32 cellular contexts compared by ENCODE assay signal in the genomic region with DNA sequence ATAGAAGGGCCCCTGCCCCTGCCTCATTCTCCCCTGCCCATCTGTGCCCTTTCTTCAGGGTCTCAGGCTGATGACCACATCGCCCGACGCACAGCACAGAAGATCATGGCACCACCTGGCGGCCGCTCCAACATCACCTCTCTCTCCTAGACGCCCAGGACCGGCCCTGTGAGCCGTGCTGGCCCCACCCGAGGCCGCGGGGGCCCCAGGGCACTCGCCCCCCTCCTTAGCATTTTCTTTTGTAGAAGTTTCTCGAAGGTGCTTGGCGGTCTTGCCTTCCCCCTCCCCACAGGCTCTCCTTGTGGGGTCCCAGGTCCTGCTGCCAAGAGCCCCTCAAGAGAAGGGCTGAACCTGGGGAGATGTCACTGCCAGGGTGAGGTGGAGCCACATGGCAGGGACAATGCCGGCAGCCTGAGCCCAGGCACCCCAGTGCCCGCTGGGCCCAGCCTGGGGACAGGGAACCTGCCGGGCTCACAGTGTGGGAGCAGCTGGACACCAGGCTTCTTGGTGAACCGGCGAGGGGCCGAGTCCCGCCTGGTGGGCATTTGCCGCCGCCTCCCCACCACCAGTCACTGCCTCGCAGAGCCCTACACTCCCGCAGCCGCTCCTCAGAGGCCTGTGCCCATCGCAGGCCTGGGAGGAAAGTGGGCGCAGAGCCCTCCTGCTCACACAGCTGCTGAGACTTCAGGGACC. TPM values are rescaled to one million over a fixed set of nuclear protein-coding genes. Genes with fewer than 3 reads are reported as not detected.
DNase-seq lines count a peak whose midpoint lies in the region; ATAC-seq, FAIRE-seq and TF ChIP-seq lines count a peak whose summit lies in the region.
"Had no signal": no experiment of that assay in that cellular context is flagged by ENCODE, and none has a peak within 500 bp of the region (broad histone marks: within the 10 kb centered on the region; RNA-seq: fewer than 3 reads in every experiment).

No MANE protein-coding gene starts in this region.

- H3K27ac Mint-ChIP-seq in H9 = no peak overlapping the region; a peak in 1 of 7 replicates
- H3K27ac Mint-ChIP-seq in stimulated activated naive CD8-positive, alpha-beta T cell treated with anti-CD3 and anti-CD28 coated beads, Interleukin-15, amount 100 ng/mL, for 72 hours = no peak overlapping the region
- H3K27ac Mint-ChIP-seq: activated CD8-positive, alpha-beta memory T cell treated with anti-CD3 and anti-CD28 coated beads, Interleukin-2, amount 10 ng/mL, durations not matched to agents 7 days and 5 days; activated naive CD8-positive, alpha-beta T cell treated with anti-CD3 and anti-CD28 coated beads, Interleukin-2, amount 10 ng/mL, durations not matched to agents 7 days and 5 days; mesothelial cell of epicardium; T-helper 1 cell treated with Interleukin-12 subunit alpha and Interleukin-12 subunit beta and Interleukin-4 antibody, amounts not matched to agents 30 μg/mL and 1 μg/mL, for 36 hours had no signal

- DNase-seq in BE2C (peak; percentile 3), H9 (no peak), WERI-Rb-1 (peak; percentile 71), kidney (peak; percentile 58), foreskin melanocyte (no peak)
- DNase-seq in stimulated activated naive CD8-positive, alpha-beta T cell treated with anti-CD3 and anti-CD28 coated beads, Interleukin-15, amount 100 ng/mL, for 72 hours = no peak
- DNase-seq: ACHN; activated CD4-positive, alpha-beta T cell treated with anti-CD3 and anti-CD28 coated beads, Interleukin-2, amount 50 U/mL, for 4 hours; activated CD8-positive, alpha-beta memory T cell treated with anti-CD3 and anti-CD28 coated beads, Interleukin-2, amount 10 ng/mL, durations not matched to agents 7 days and 5 days; activated gamma-delta T cell; activated naive CD8-positive, alpha-beta T cell treated with anti-CD3 and anti-CD28 coated beads, Interleukin-2, amount 10 ng/mL, durations not matched to agents 7 days and 5 days; activated T-cell treated with anti-CD3 and anti-CD28 coated beads, Interleukin-2, amount 50 U/mL, for 4 hours; DMS153; IMR-90; NCI-H1092 treated with DMSO at 0.1 percent for 48 hours; NCI-H187 treated with DMSO at 0.1 percent for 48 hours; NCI-H526; sigmoid colon; stimulated activated CD4-positive, alpha-beta T cell treated with anti-CD3 and anti-CD28 coated beads, Interleukin-4, amount 100 ng/mL, for 1 hour; transverse colon had no signal

- H3K4me3 ChIP-seq in BE2C (ENCODE audit: low read depth, low read length) = no peak overlapping the region
- no peak overlapping the region for H3K4me3 ChIP-seq in WERI-Rb-1 (ENCODE audit: low read depth, low read length)
- no peak overlapping the region for H3K4me3 ChIP-seq in kidney (ENCODE audit: low read length in 2 of 2)
- H3K4me3 ChIP-seq: GM12878, sigmoid colon, SK-N-MC, transverse colon had no signal

- no peak overlapping the region for H3K4me3 Mint-ChIP-seq in H9
- no peak overlapping the region for H3K4me3 Mint-ChIP-seq in stimulated activated naive CD8-positive, alpha-beta T cell treated with anti-CD3 and anti-CD28 coated beads, Interleukin-15, amount 100 ng/mL, for 72 hours
- H3K4me3 Mint-ChIP-seq: activated CD8-positive, alpha-beta memory T cell treated with anti-CD3 and anti-CD28 coated beads, Interleukin-2, amount 10 ng/mL, durations not matched to agents 7 days and 5 days; activated naive CD8-positive, alpha-beta T cell treated with anti-CD3 and anti-CD28 coated beads, Interleukin-2, amount 10 ng/mL, durations not matched to agents 7 days and 5 days; activated T-cell treated with anti-CD3 and anti-CD28 coated beads, Interleukin-2, amount 50 U/mL, for 4 hours; mesothelial cell of epicardium; T-helper 1 cell treated with Interleukin-12 subunit alpha and Interleukin-12 subunit beta and Interleukin-4 antibody, amounts not matched to agents 30 μg/mL and 1 μg/mL, for 36 hours had no signal

- H3K9me3 Mint-ChIP-seq in H9 = no peaks in the 10 kb centered on the region
- no peaks in the 10 kb centered on the region for H3K9me3 Mint-ChIP-seq in stimulated activated naive CD8-positive, alpha-beta T cell treated with anti-CD3 and anti-CD28 coated beads, Interleukin-15, amount 100 ng/mL, for 72 hours
- H3K9me3 Mint-ChIP-seq: activated naive CD8-positive, alpha-beta T cell treated with anti-CD3 and anti-CD28 coated beads, Interleukin-2, amount 10 ng/mL, durations not matched to agents 7 days and 5 days; activated T-cell treated with anti-CD3 and anti-CD28 coated beads, Interleukin-2, amount 50 U/mL, for 4 hours; mesothelial cell of epicardium; T-helper 1 cell treated with Interleukin-12 subunit alpha and Interleukin-12 subunit beta and Interleukin-4 antibody, amounts not matched to agents 30 μg/mL and 1 μg/mL, for 36 hours had no signal

- no peaks in the 10 kb centered on the region for H3K79me1 ChIP-seq in H9 (ENCODE audit: insufficient read depth, low read depth, low read length, poor library complexity, severe bottlenecking)

- ATAC-seq in HG03159 (IDR thresholded peaks at IDR 0.05; ENCODE audit: unreplicated experiment) = no peak
- no peak for ATAC-seq in GM19351 (IDR thresholded peaks at IDR 0.05; ENCODE audit: unreplicated experiment)
- ATAC-seq in stimulated activated naive CD8-positive, alpha-beta T cell treated with anti-CD3 and anti-CD28 coated beads, Interleukin-15, amount 100 ng/mL, for 72 hours = no peak
- ATAC-seq: activated CD4-positive, CD25-positive, alpha-beta regulatory T cell treated with anti-CD3 and anti-CD28 coated beads, Interleukin-2, amount 50 U/mL, for 24 hours; activated CD8-positive, alpha-beta memory T cell treated with anti-CD3 and anti-CD28 coated beads, Interleukin-2, amount 10 ng/mL, durations not matched to agents 7 days and 5 days; activated T-cell treated with anti-CD3 and anti-CD28 coated beads, Interleukin-2, amount 50 U/mL, for 4 hours; GM12878; HCT116 had no signal

- peaks cover 0 to 5% (median 0%) of the 10 kb centered on the region in 3 experiments; a peak in 2 of 7 replicates for H3K36me3 Mint-ChIP-seq in H9 (ENCODE audit: insufficient read depth in 1 of 3, low read depth in 3 of 3)
- H3K36me3 Mint-ChIP-seq: activated CD8-positive, alpha-beta memory T cell treated with anti-CD3 and anti-CD28 coated beads, Interleukin-2, amount 10 ng/mL, durations not matched to agents 7 days and 5 days; activated naive CD8-positive, alpha-beta T cell treated with anti-CD3 and anti-CD28 coated beads, Interleukin-2, amount 10 ng/mL, durations not matched to agents 7 days and 5 days; mesothelial cell of epicardium had no signal

- no peak overlapping the region for H3K18ac ChIP-seq in H9 (ENCODE audit: insufficient read length, low read depth, low read length)

- H3K9me3 ChIP-seq in BE2C (no peaks in the 10 kb centered on the region), H9 (ENCODE audit: control insufficient read depth, low read depth, low read length) (no peaks in the 10 kb centered on the region), WERI-Rb-1 (ENCODE audit: severe bottlenecking) (no peaks in the 10 kb centered on the region), kidney (ENCODE audit: control insufficient read depth in 1 of 2, low read length in 2 of 2) (no peaks in the 10 kb centered on the region)
- H3K9me3 ChIP-seq: neutrophil, sigmoid colon, transverse colon had no signal

- H2AFZ ChIP-seq in H9 (ENCODE audit: low read length) = no peak overlapping the region

- H2BK12ac ChIP-seq in H9 (ENCODE audit: insufficient read length, low read depth, low read length) = no peak overlapping the region

- no peaks in the 10 kb centered on the region for H3K23me2 ChIP-seq in H9 (ENCODE audit: insufficient read length, low read depth, low read length, poor library complexity, severe bottlenecking)

- H3K27ac ChIP-seq in H9 (ENCODE audit: insufficient read length, low read depth, low read length) (no peak overlapping the region), WERI-Rb-1 (0 out of 2 replicates have a peak overlapping the region, but pooled peaks have one; percentile 33), kidney (ENCODE audit: low read depth in 2 of 2, low read length in 2 of 2) (no peak overlapping the region)
- H3K27ac ChIP-seq: neutrophil, RWPE1, sigmoid colon, SK-N-MC, transverse colon had no signal

- WGBS in H9 (ENCODE audit: extremely low coverage, insufficient read length, low lambda C conversion rate) = no CpG with 5 or more reads among the region's 28 CpGs

- H2BK15ac ChIP-seq in H9 (ENCODE audit: low read depth, low read length) = no peak overlapping the region

- TF ChIP-seq CTCF in BE2C (IDR thresholded peaks at IDR 0.05; ENCODE audit: low read depth, low read length) (no peak), H9 (conservative IDR thresholded peaks at IDR 0.05) (peak; percentile 42), WERI-Rb-1 (IDR thresholded peaks at IDR 0.05; ENCODE audit: low read depth, low read length) (peak; percentile 69), kidney (IDR thresholded peaks at IDR 0.05; ENCODE audit: borderline replicate concordance, extremely low read depth, insufficient read depth) (no peak)

- no peak overlapping the region for H3K56ac ChIP-seq in H9 (ENCODE audit: insufficient read length, low read depth, low read length)

- H3T11ph ChIP-seq in H9 (ENCODE audit: low read length) = no peak overlapping the region

- H4K5ac ChIP-seq in H9 (ENCODE audit: insufficient read length, low read depth, low read length) = no peak overlapping the region

- H3K4me1 ChIP-seq in BE2C (no peaks in the 10 kb centered on the region), H9 (ENCODE audit: insufficient read depth, low read length) (no peaks in the 10 kb centered on the region), kidney (ENCODE audit: control insufficient read depth in 1 of 2, insufficient read depth in 1 of 2, low read depth in 1 of 2, low read length in 2 of 2) (no peaks in the 10 kb centered on the region)
- H3K4me1 ChIP-seq: sigmoid colon, transverse colon had no signal

- intact Hi-C loops in kidney (cut with DNase I) = no loop called here

- H3K27me3 Mint-ChIP-seq in H9 (ENCODE audit: low read depth) = no peaks in the 10 kb centered on the region
- H3K27me3 Mint-ChIP-seq in stimulated activated naive CD8-positive, alpha-beta T cell treated with anti-CD3 and anti-CD28 coated beads, Interleukin-15, amount 100 ng/mL, for 72 hours = no peaks in the 10 kb centered on the region
- H3K27me3 Mint-ChIP-seq: activated CD8-positive, alpha-beta memory T cell treated with anti-CD3 and anti-CD28 coated beads, Interleukin-2, amount 10 ng/mL, durations not matched to agents 7 days and 5 days; activated naive CD8-positive, alpha-beta T cell treated with anti-CD3 and anti-CD28 coated beads, Interleukin-2, amount 10 ng/mL, durations not matched to agents 7 days and 5 days had no signal

- no peaks in the 10 kb centered on the region for H3K27me3 ChIP-seq in BE2C
- H3K27me3 ChIP-seq in H9 (ENCODE audit: insufficient read depth, low read length) = no peaks in the 10 kb centered on the region
- no peaks in the 10 kb centered on the region for H3K27me3 ChIP-seq in WERI-Rb-1 (ENCODE audit: insufficient read depth, low read depth, severe bottlenecking)
- H3K27me3 ChIP-seq: neutrophil, sigmoid colon, transverse colon had no signal

- H3K79me2 ChIP-seq in H9 (ENCODE audit: insufficient read depth, low read length) = no peaks in the 10 kb centered on the region

- H3K9ac ChIP-seq in H9 (ENCODE audit: extremely low read depth, insufficient read length, low read length) (no peak overlapping the region), kidney (ENCODE audit: low read length in 2 of 2) (no peak overlapping the region)

- no peak overlapping the region for H3K23ac ChIP-seq in H9 (ENCODE audit: insufficient read length, low read depth, low read length)

- no peaks in the 10 kb centered on the region for H3K4me1 Mint-ChIP-seq in H9
- peaks cover 6% of the 10 kb centered on the region for H3K4me1 Mint-ChIP-seq in stimulated activated naive CD8-positive, alpha-beta T cell treated with anti-CD3 and anti-CD28 coated beads, Interleukin-15, amount 100 ng/mL, for 72 hours
- H3K4me1 Mint-ChIP-seq: activated CD8-positive, alpha-beta memory T cell treated with anti-CD3 and anti-CD28 coated beads, Interleukin-2, amount 10 ng/mL, durations not matched to agents 7 days and 5 days; activated naive CD8-positive, alpha-beta T cell treated with anti-CD3 and anti-CD28 coated beads, Interleukin-2, amount 10 ng/mL, durations not matched to agents 7 days and 5 days; mesothelial cell of epicardium had no signal

- no peak overlapping the region for H3K4me2 ChIP-seq in H9 (ENCODE audit: insufficient read depth, insufficient read length, low read length)

- no peak overlapping the region for H2BK120ac ChIP-seq in H9 (ENCODE audit: low read depth, low read length, poor library complexity, severe bottlenecking)

- no peak overlapping the region for H4K91ac ChIP-seq in H9 (ENCODE audit: insufficient read length, low read depth, low read length)

- H3K36me3 ChIP-seq in BE2C (no peaks in the 10 kb centered on the region), WERI-Rb-1 (peaks cover 58% of the 10 kb centered on the region), kidney (ENCODE audit: control insufficient read depth in 1 of 2, insufficient read depth in 2 of 2, low read length in 2 of 2) (no peaks in the 10 kb centered on the region)
- H3K36me3 ChIP-seq: sigmoid colon, transverse colon had no signal

- no peak overlapping the region for H2BK5ac ChIP-seq in H9 (ENCODE audit: insufficient read length, low read length)

- H2BK20ac ChIP-seq in H9 (ENCODE audit: low read depth, low read length, poor library complexity, severe bottlenecking) = no peak overlapping the region

- H3K4ac ChIP-seq in H9 (ENCODE audit: low read depth, low read length) = no peak overlapping the region

- FAIRE-seq in kidney (lab: Jason Lieb, UNC) = no peak
- FAIRE-seq: bronchial epithelial cell, GM12878, islet of Langerhans had no signal

- no peak overlapping the region for H2AK5ac ChIP-seq in H9 (ENCODE audit: insufficient read length, low read length)

- no peaks in the 10 kb centered on the region for H4K20me1 ChIP-seq in H9 (ENCODE audit: control insufficient read depth, insufficient read depth, insufficient read length)

- H4K8ac ChIP-seq in H9 (replicated peaks; ENCODE audit: insufficient read length, low read depth, low read length) = no peak overlapping the region

- H3K14ac ChIP-seq in H9 (ENCODE audit: insufficient read depth, low read length) = no peak overlapping the region

RNA-seq across cellular contexts. Expression of a gene that starts 18.2 kb away (rescaled TPM):
- 15.0 TPM for polyA plus RNA-seq in BE2C (2012; ENCODE audit: insufficient read depth, insufficient read length, low read depth)
- 26.3 and 29.0 TPM in 2 replicates for total RNA-seq in H9 (2021)
- total RNA-seq in kidney = 0.60 TPM
- not detected for polyA plus RNA-seq in kidney (ENCODE audit: insufficient read depth, low read depth, low replicate concordance)

Comparison
In these comparisons a context has a peak if more than half of its experiments do, and no peak if none do; other contexts are left out.
1. DNase-seq: peak in BE2C (single experiment), WERI-Rb-1 (single experiment) and kidney (single experiment); none in H9 (single experiment), foreskin melanocyte (single experiment) and stimulated activated naive CD8-positive, alpha-beta T cell treated with anti-CD3 and anti-CD28 coated beads, Interleukin-15, amount 100 ng/mL, for 72 hours (0 of 2).
2. CTCF ChIP-seq: peak in H9 (single experiment) and WERI-Rb-1 (single experiment); none in BE2C (single experiment) and kidney (single experiment).
3. RNA of a gene that starts 18.2 kb away (total RNA-seq): 26.3 to 29.0 TPM in H9; 0.60 TPM in kidney (single experiment); every median in the first group is over 10 times any median in the second.